1 cellular context compared by ENCODE assay signal in the genomic region with DNA sequence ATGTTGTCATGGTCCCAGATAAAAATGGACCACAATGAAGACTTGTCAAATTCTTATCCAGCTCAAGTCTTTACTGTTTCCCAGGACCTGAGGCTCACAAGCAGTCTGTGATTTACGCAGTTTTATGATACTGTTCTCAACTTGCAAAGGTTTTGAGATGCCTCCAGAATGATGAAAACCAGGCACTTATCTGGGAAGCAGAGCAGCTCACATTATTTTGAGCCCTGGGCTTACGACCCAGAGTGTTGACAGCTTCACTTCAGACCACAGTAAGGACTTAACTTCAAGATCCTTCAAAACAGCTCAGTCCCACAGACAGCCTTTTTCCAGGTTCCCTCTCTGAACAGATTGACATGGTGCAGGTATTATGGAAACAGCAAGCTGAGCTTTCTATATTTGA.
TF ChIP-seq lines count a peak whose summit lies in the region.

No MANE protein-coding gene starts in this region.

TF ChIP-seq in WTC11, 78 proteins besides CTCF, POLR2A, EP300 and RAD21 (continued from another document):
- TF ChIP-seq, protein P1, sequence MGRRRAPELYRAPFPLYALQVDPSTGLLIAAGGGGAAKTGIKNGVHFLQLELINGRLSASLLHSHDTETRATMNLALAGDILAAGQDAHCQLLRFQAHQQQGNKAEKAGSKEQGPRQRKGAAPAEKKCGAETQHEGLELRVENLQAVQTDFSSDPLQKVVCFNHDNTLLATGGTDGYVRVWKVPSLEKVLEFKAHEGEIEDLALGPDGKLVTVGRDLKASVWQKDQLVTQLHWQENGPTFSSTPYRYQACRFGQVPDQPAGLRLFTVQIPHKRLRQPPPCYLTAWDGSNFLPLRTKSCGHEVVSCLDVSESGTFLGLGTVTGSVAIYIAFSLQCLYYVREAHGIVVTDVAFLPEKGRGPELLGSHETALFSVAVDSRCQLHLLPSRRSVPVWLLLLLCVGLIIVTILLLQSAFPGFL (CRISPR knock-in tag; IDR thresholded peaks at IDR 0.05; ENCODE audit: borderline replicate concordance): no peak
- TF ChIP-seq JAZF1 (CRISPR knock-in tag; IDR thresholded peaks at IDR 0.05) (no peak), MXD4 (CRISPR knock-in tag; IDR thresholded peaks at IDR 0.05; ENCODE audit: borderline replicate concordance) (no peak), TP53 (CRISPR knock-in tag; IDR thresholded peaks at IDR 0.05) (no peak)
- TF ChIP-seq, protein P2, sequence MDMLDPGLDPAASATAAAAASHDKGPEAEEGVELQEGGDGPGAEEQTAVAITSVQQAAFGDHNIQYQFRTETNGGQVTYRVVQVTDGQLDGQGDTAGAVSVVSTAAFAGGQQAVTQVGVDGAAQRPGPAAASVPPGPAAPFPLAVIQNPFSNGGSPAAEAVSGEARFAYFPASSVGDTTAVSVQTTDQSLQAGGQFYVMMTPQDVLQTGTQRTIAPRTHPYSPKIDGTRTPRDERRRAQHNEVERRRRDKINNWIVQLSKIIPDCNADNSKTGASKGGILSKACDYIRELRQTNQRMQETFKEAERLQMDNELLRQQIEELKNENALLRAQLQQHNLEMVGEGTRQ (CRISPR knock-in tag; IDR thresholded peaks at IDR 0.05): no peak
- TF ChIP-seq, protein P3, sequence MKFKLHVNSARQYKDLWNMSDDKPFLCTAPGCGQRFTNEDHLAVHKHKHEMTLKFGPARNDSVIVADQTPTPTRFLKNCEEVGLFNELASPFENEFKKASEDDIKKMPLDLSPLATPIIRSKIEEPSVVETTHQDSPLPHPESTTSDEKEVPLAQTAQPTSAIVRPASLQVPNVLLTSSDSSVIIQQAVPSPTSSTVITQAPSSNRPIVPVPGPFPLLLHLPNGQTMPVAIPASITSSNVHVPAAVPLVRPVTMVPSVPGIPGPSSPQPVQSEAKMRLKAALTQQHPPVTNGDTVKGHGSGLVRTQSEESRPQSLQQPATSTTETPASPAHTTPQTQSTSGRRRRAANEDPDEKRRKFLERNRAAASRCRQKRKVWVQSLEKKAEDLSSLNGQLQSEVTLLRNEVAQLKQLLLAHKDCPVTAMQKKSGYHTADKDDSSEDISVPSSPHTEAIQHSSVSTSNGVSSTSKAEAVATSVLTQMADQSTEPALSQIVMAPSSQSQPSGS (CRISPR knock-in tag; IDR thresholded peaks at IDR 0.05; ENCODE audit: borderline replicate concordance, low read depth): no peak
